Comparison of ENCODE assay signal across 23 cellular contexts in the genomic region with DNA sequence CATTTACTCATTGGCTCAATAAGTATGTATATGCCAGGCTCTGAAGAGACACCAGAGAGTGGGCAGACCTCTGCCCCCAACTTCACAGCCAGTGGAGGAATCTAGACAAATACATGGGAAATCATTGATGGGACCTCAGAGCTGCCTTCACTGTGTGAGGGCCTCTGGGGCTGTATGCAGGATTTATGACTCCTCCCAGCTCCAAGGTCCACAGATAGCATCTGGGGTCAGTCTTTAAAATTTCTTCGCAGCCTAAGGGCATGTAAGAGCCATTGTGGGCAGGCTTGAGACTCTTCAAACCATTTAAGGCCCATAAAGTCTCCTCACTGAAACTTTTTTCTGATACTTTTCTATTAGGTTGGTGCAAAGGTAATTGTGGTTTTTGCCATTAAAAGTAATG.
DNase-seq lines count a peak whose midpoint lies in the region; FAIRE-seq and TF ChIP-seq lines count a peak whose summit lies in the region.
"Had no signal": no experiment of that assay in that cellular context is flagged by ENCODE, and none has a peak within 500 bp of the region (broad histone marks: within the 10 kb centered on the region; RNA-seq: fewer than 3 reads in every experiment).

No MANE protein-coding gene starts in this region.

- H3K4me1 Mint-ChIP-seq in Caco-2 (ENCODE audit: low read depth, unreplicated experiment) (peaks cover 22% of the 10 kb centered on the region), glutamatergic neuron (ENCODE audit: low read depth, unreplicated experiment) (peaks cover 5% of the 10 kb centered on the region)
- H3K4me1 Mint-ChIP-seq: GM23338 had no signal

- CTCF ChIA-PET in Caco-2 (lab: Charles Lee) = interaction anchor here (0.6 kb wide), 1 partner anchor 170 kb away, joined by 3 read pairs; no protein-coding TSS in a partner anchor
- CTCF ChIA-PET in PC-9 (lab: Charles Lee) = no interaction called here

- H3K79me2 ChIP-seq in PC-9 (ENCODE audit: low read depth) = no peaks in the 10 kb centered on the region
- no peaks in the 10 kb centered on the region for H3K79me2 ChIP-seq in smooth muscle cell (ENCODE audit: low read depth)

- H3K27me3 ChIP-seq in Caco-2 (replicated peaks; ENCODE audit: control insufficient read depth, insufficient read depth, low read length) (no peaks in the 10 kb centered on the region), colonic mucosa (no peaks in the 10 kb centered on the region), small intestine (ENCODE audit: control insufficient read depth in 2 of 2, insufficient read depth in 2 of 2, low read length in 2 of 2) (no peaks in the 10 kb centered on the region), PC-9 (ENCODE audit: insufficient read depth, low read depth) (no peaks in the 10 kb centered on the region), smooth muscle cell (ENCODE audit: low read depth) (no peaks in the 10 kb centered on the region)
- H3K27me3 ChIP-seq: BE2C had no signal

- FAIRE-seq in small intestine (lab: Jason Lieb, UNC) = no peak
- FAIRE-seq: A204.1, G401.6, GM12892, GM18507, H54 had no signal

- H3K27ac ChIP-seq in colonic mucosa = no peak overlapping the region
- no peak overlapping the region for H3K27ac ChIP-seq in small intestine (ENCODE audit: low read depth in 1 of 2, low read length in 1 of 2)
- no peak overlapping the region for H3K27ac ChIP-seq in PC-9
- H3K27ac ChIP-seq in smooth muscle cell (ENCODE audit: low read depth) = no peak overlapping the region

- H3K4me3 ChIP-seq in Caco-2 (ENCODE audit: low read depth, low read length) (no peak overlapping the region), colonic mucosa (no peak overlapping the region), small intestine (ENCODE audit: low read depth in 1 of 2, low read length in 2 of 2) (no peak overlapping the region), PC-9 (no peak overlapping the region), smooth muscle cell (no peak overlapping the region)
- H3K4me3 ChIP-seq: GM23338 had no signal

- H3K36me3 ChIP-seq in Caco-2 (ENCODE audit: control insufficient read depth, insufficient read depth, low read length) (no peaks in the 10 kb centered on the region), colonic mucosa (no peaks in the 10 kb centered on the region), small intestine (ENCODE audit: control insufficient read depth in 2 of 2, insufficient read depth in 2 of 2, low read length in 2 of 2) (no peaks in the 10 kb centered on the region), PC-9 (ENCODE audit: low read depth) (no peaks in the 10 kb centered on the region), smooth muscle cell (ENCODE audit: low read depth) (no peaks in the 10 kb centered on the region)
- H3K36me3 ChIP-seq: BE2C had no signal

- peaks cover 32% of the 10 kb centered on the region for H3K4me1 ChIP-seq in Caco-2
- no peaks in the 10 kb centered on the region for H3K4me1 ChIP-seq in colonic mucosa
- H3K4me1 ChIP-seq in small intestine (ENCODE audit: control insufficient read depth in 2 of 2, insufficient read depth in 1 of 2, low read depth in 1 of 2, low read length in 1 of 2) = peaks cover 0 to under 1% of the 10 kb centered on the region in 2 donors
- H3K4me1 ChIP-seq in PC-9 (replicated peaks; ENCODE audit: insufficient read depth) = peaks cover 15% of the 10 kb centered on the region
- H3K4me1 ChIP-seq in smooth muscle cell (ENCODE audit: low read depth) = no peaks in the 10 kb centered on the region
- H3K4me1 ChIP-seq: BE2C had no signal

- H3K4me3 Mint-ChIP-seq in Caco-2 (ENCODE audit: unreplicated experiment) (no peak overlapping the region), glutamatergic neuron (ENCODE audit: unreplicated experiment) (no peak overlapping the region)
- H3K4me3 Mint-ChIP-seq: CD14-positive monocyte; CD4-positive, alpha-beta memory T cell; GM23338 had no signal

- H3K9me3 Mint-ChIP-seq in Caco-2 (ENCODE audit: unreplicated experiment) (no peaks in the 10 kb centered on the region), glutamatergic neuron (ENCODE audit: unreplicated experiment) (no peaks in the 10 kb centered on the region)
- H3K9me3 Mint-ChIP-seq: CD4-positive, alpha-beta memory T cell; IgD-negative memory B cell had no signal

- H3K27me3 Mint-ChIP-seq in Caco-2 (ENCODE audit: insufficient read depth, unreplicated experiment) (no peaks in the 10 kb centered on the region), glutamatergic neuron (ENCODE audit: unreplicated experiment) (no peaks in the 10 kb centered on the region)
- H3K27me3 Mint-ChIP-seq: CD4-positive, alpha-beta memory T cell; IgD-negative memory B cell had no signal

- peak; percentile 44 to 68 for DNase-seq in Caco-2
- DNase-seq in HuH-7 (ENCODE audit: low spot score) = peak; percentile 28
- DNase-seq in colonic mucosa = peak; percentile 42
- DNase-seq in small intestine = peak; percentile 61
- DNase-seq in PC-9 = no peak
- DNase-seq in smooth muscle cell (lab: John Stamatoyannopoulos, UW; ENCODE audit: unreplicated experiment) = no peak
- no peak for DNase-seq in glutamatergic neuron
- DNase-seq: ACHN; BE2C; Calu3; CD4-positive, alpha-beta memory T cell; DMS79 treated with DMSO at 0.1 percent for 48 hours; EL; HCEC 1CT; KBM-7 had no signal

- TF ChIP-seq CTCF in Caco-2 (IDR thresholded peaks at IDR 0.05; ENCODE audit: insufficient read depth in 1 of 2, low read depth in 1 of 2, low read length in 1 of 2, severe bottlenecking in 1 of 2, unreplicated experiment in 1 of 2) (no peak), colonic mucosa (IDR thresholded peaks at IDR 0.05) (no peak), PC-9 (conservative IDR thresholded peaks at IDR 0.05) (no peak), smooth muscle cell (IDR thresholded peaks at IDR 0.05; ENCODE audit: borderline replicate concordance, insufficient read depth, poor library complexity, severe bottlenecking) (no peak), glutamatergic neuron (IDR thresholded peaks at IDR 0.05; ENCODE audit: partially characterized antibody, unreplicated experiment) (no peak)

- intact Hi-C loops in Caco-2 (cut with micrococcal nuclease; ENCODE audit: unreplicated experiment) = loop anchor here (10.0 kb wide), 1 partner anchor 1088 kb away; no protein-coding TSS in a partner anchor
- intact Hi-C loops in colonic mucosa (cut with DNase I) = no loop called here
- intact Hi-C loops in PC-9 (cut with micrococcal nuclease; ENCODE audit: unreplicated experiment) = no loop called here

- H3K27ac Mint-ChIP-seq in Caco-2 (ENCODE audit: unreplicated experiment) (no peak overlapping the region), glutamatergic neuron (ENCODE audit: unreplicated experiment) (no peak overlapping the region)
- H3K27ac Mint-ChIP-seq: GM23338, IgD-negative memory B cell had no signal

- BruUV-seq in Caco-2 (replicated peaks; lab: Mats Ljungman, UMichigan) (no TSS peak), PC-9 (replicated peaks; lab: Mats Ljungman, UMichigan) (no TSS peak)

- peaks cover 4% of the 10 kb centered on the region; the same call in 1 of the 2 replicates for H3F3A ChIP-seq in PC-9 (ENCODE audit: insufficient read depth, low read depth)
- no peaks in the 10 kb centered on the region for H3F3A ChIP-seq in smooth muscle cell (ENCODE audit: low read depth)

- POLR2A ChIA-PET in Caco-2 (lab: Charles Lee) (no interaction called here), PC-9 (lab: Charles Lee; ENCODE audit: unreplicated experiment) (no interaction called here)

- no peak overlapping the region for H3K9ac ChIP-seq in colonic mucosa (ENCODE audit: low read depth in 2 of 2, low read length in 2 of 2)
- H3K9ac ChIP-seq in smooth muscle cell (ENCODE audit: low read depth) = no peak overlapping the region

- H3K36me3 Mint-ChIP-seq in Caco-2 (ENCODE audit: insufficient read depth, unreplicated experiment) (no peaks in the 10 kb centered on the region), glutamatergic neuron (ENCODE audit: unreplicated experiment) (no peaks in the 10 kb centered on the region)
- H3K36me3 Mint-ChIP-seq: CD14-positive monocyte; CD4-positive, alpha-beta memory T cell; IgD-negative memory B cell had no signal

- WGBS in small intestine, 3 donors = 4 to 67% (median 57%) methylated on average over 1 of the region's 1 CpG
- WGBS in smooth muscle cell (ENCODE audit: low lambda C conversion rate) = 83% methylated on average over 1 of the region's 1 CpG

- no peak overlapping the region for H3K4me2 ChIP-seq in PC-9
- H3K4me2 ChIP-seq in smooth muscle cell = no peak overlapping the region
- H3K4me2 ChIP-seq: GM23338 had no signal

- H4K20me1 ChIP-seq in PC-9 (ENCODE audit: insufficient read depth) (no peaks in the 10 kb centered on the region), smooth muscle cell (ENCODE audit: low read depth) (no peaks in the 10 kb centered on the region)

- no peak overlapping the region for H2AFZ ChIP-seq in PC-9
- no peak overlapping the region for H2AFZ ChIP-seq in smooth muscle cell (ENCODE audit: low read depth)
- H2AFZ ChIP-seq: GM23338 had no signal

- H3K9me2 ChIP-seq in PC-9 (ENCODE audit: insufficient read depth) = no peaks in the 10 kb centered on the region

- H3K9me3 ChIP-seq in Caco-2 = no peaks in the 10 kb centered on the region
- H3K9me3 ChIP-seq in colonic mucosa = no peaks in the 10 kb centered on the region
- no peaks in the 10 kb centered on the region for H3K9me3 ChIP-seq in small intestine (ENCODE audit: control insufficient read depth, low read depth)
- no peaks in the 10 kb centered on the region for H3K9me3 ChIP-seq in PC-9 (ENCODE audit: insufficient read depth, low read depth)
- no peaks in the 10 kb centered on the region for H3K9me3 ChIP-seq in smooth muscle cell (replicated peaks; ENCODE audit: low read depth)
- H3K9me3 ChIP-seq: BE2C had no signal

Comparison
In these comparisons a context has a peak if more than half of its experiments do, and no peak if none do; other contexts are left out.
1. DNase-seq: peak in Caco-2 (2 of 2), HuH-7 (single experiment), colonic mucosa (single experiment) and small intestine (single experiment); none in PC-9 (0 of 2), smooth muscle cell (single experiment) and glutamatergic neuron (single experiment).